9 cellular contexts compared by ENCODE assay signal in the genomic region with DNA sequence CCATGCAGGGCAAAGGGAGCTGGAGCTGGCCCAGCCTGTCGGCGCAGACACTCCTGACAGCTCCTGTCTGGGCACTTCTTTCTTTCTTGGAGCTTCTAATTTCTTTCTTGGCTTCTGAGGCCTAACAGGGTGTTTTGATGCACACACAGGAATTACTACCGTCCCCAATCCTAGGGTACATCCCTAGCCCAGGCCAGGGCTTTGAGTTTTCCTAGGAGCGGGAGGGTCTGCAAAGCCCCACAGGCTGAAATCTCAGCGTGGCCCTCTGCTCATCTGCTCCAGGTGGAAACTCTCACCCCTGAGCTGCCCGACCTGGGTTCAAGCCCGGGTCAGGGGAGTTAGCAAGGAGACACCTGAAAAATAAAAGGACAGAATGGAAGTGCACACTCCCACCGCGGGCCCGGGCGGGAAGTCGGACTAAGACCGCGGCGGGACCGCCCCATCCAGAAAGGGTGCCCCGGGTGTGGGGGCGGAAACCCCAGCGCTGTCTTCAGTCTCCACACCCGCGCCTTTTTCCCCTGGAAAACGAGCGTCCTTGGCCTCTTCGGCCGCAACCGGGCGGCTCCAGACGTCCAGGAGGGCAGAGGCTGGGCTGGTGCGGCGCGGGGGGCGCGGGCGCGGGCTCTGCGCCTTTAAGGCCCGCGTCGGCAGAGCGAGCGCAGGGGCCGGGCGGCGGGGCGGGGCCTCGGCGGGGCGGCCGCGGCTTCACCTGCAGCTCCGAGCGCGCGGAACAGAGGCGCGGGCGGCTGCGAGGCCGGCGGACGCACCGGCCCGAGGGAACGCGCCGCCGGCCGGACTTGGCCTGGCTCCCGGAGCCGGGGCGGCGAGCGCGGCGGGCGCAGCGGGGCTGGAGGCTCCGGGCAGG. TPM values are rescaled to one million over a fixed set of nuclear protein-coding genes. Genes with fewer than 3 reads are reported as not detected.
A peak's percentile ranks its signal among the peaks of the same experiment; 100 is the strongest.
DNase-seq lines count a peak whose midpoint lies in the region; FAIRE-seq and TF ChIP-seq lines count a peak whose summit lies in the region.
"Had no signal": no experiment of that assay in that cellular context is flagged by ENCODE, and none has a peak within 500 bp of the region (broad histone marks: within the 10 kb centered on the region; RNA-seq: fewer than 3 reads in every experiment).

A gene (plus strand): TSS at position 733 of the 865 bp plus-strand sequence.

- H4K20me1 ChIP-seq in keratinocyte (ENCODE audit: control insufficient read depth, extremely low read depth, insufficient read depth, low read length) = no peaks in the 10 kb centered on the region

- H2AFZ ChIP-seq in keratinocyte (ENCODE audit: control insufficient read depth, low read length) = peak within 1 kb of the TSS; percentile 68

- peaks cover 16% of the 10 kb centered on the region for H3K79me2 ChIP-seq in keratinocyte (ENCODE audit: control insufficient read depth, insufficient read depth, low read length)

- H3K9me3 Mint-ChIP-seq in brain = peaks cover 0 to 5% (median 0%) of the 10 kb centered on the region in 5 experiments

- no peak within 1 kb of the TSS for H3K27ac ChIP-seq in cardiac muscle cell
- H3K27ac ChIP-seq in keratinocyte (ENCODE audit: control insufficient read depth, insufficient read depth, low read length) = peak within 1 kb of the TSS; percentile 43
- H3K27ac ChIP-seq in transverse colon = no peak within 1 kb of the TSS

- H3K27me3 Mint-ChIP-seq in brain = peaks cover 7% of the 10 kb centered on the region

- WGBS in transverse colon (ENCODE audit: low coverage in 1 of 2), 2 donors = 12% methylated on average over 26 of the region's 78 CpGs; no CpG with 5 or more reads in 1 of the 2 donors

- DNase-seq in cardiac muscle cell (ENCODE audit: low read depth in 1 of 2, low spot score in 1 of 2) = peak; percentile 13 to 63
- DNase-seq in cardiac septum (ENCODE audit: low spot score) = no peak
- no peak for DNase-seq in keratinocyte (ENCODE audit: low read depth, low spot score)
- DNase-seq in transverse colon = no peak
- no peak for DNase-seq in NCI-H345 (lab: John Stamatoyannopoulos, UW)
- DNase-seq in midbrain (lab: John Stamatoyannopoulos, UW) = no peak
- DNase-seq in NCI-H2171 treated with DMSO at 0.1 percent for 48 hours (lab: John Stamatoyannopoulos, UW) = no peak

- TF ChIP-seq POLR2A in transverse colon (IDR thresholded peaks at IDR 0.05) = no peak

- H3K36me3 Mint-ChIP-seq in brain = peaks cover 5% of the 10 kb centered on the region

- dilution Hi-C loops in keratinocyte (cut with MboI; ENCODE audit: extremely low pct_ligation_motif_present, low sequenced_read_pairs) = no loop called here

- peak within 1 kb of the TSS; percentile 72 for H3K9ac ChIP-seq in keratinocyte (ENCODE audit: control insufficient read depth, extremely low read depth, insufficient read depth, low read length)

- H3K27me3 ChIP-seq in cardiac muscle cell (peaks cover 83% of the 10 kb centered on the region), keratinocyte (ENCODE audit: control insufficient read depth, extremely low read depth, insufficient read depth, low read length) (peaks cover 43% of the 10 kb centered on the region), transverse colon (peaks cover 91% of the 10 kb centered on the region)

- no peaks in the 10 kb centered on the region for H3K36me3 ChIP-seq in cardiac muscle cell
- peaks cover 2 to 14% of the 10 kb centered on the region in 2 experiments for H3K36me3 ChIP-seq in keratinocyte (ENCODE audit: control insufficient read depth in 2 of 2, extremely low read depth in 1 of 2, insufficient read depth in 2 of 2, low read length in 2 of 2)
- H3K36me3 ChIP-seq in transverse colon = no peaks in the 10 kb centered on the region

- FAIRE-seq in keratinocyte (lab: Jason Lieb, UNC) = no peak

- no peaks in the 10 kb centered on the region for H3K9me3 ChIP-seq in cardiac muscle cell (ENCODE audit: low read depth)
- no peaks in the 10 kb centered on the region for H3K9me3 ChIP-seq in keratinocyte (ENCODE audit: control insufficient read depth, low read depth, low read length)
- no peaks in the 10 kb centered on the region for H3K9me3 ChIP-seq in transverse colon

- H3K4me1 ChIP-seq in cardiac muscle cell (ENCODE audit: low read depth) = peaks cover 3% of the 10 kb centered on the region
- H3K4me1 ChIP-seq in keratinocyte (ENCODE audit: control insufficient read depth, extremely low read depth, insufficient read depth, low read length) = peaks cover 30% of the 10 kb centered on the region
- peaks cover 0 to 17% (median 12%) of the 10 kb centered on the region in 4 donors for H3K4me1 ChIP-seq in transverse colon

- intact Hi-C loops in cardiac septum (cut with DNase I) = no loop called here
- intact Hi-C loops in transverse colon (cut with DNase I; ENCODE audit: low total_unique reads) = no loop called here

- peaks cover 57% of the 10 kb centered on the region for H3K4me1 Mint-ChIP-seq in brain

- peak within 1 kb of the TSS in 2 of 5 experiments; percentile 60 to 77 for H3K27ac Mint-ChIP-seq in brain

- in situ Hi-C loops in transverse colon (cut with MboI; ENCODE audit: low pct_ligation_motif_present in 1 of 4, low pct_unique_long_range_greater_than_20kb in 1 of 4, low sequenced_read_pairs in 3 of 4) = no loop called here

- no peak for TF ChIP-seq EP300 in transverse colon (IDR thresholded peaks at IDR 0.05; ENCODE audit: low read depth)

- H3K4me3 Mint-ChIP-seq in brain = peak within 1 kb of the TSS; percentile 82 to 85 (median 84)

- H3K9me1 ChIP-seq in keratinocyte (ENCODE audit: control insufficient read depth, extremely low read depth, insufficient read depth, low read length) = no peaks in the 10 kb centered on the region

- TF ChIP-seq CTCF in cardiac muscle cell (IDR thresholded peaks at IDR 0.05; ENCODE audit: low read depth, low read length) = no peak
- TF ChIP-seq CTCF in brain (conservative IDR thresholded peaks at IDR 0.05) = no peak
- no peak for TF ChIP-seq CTCF in keratinocyte (optimal IDR thresholded peaks at IDR 0.05 in 1 of 3, IDR thresholded peaks at IDR 0.05 in 1 of 3, conservative IDR thresholded peaks at IDR 0.05 in 1 of 3; ENCODE audit: extremely low read depth in 1 of 3, insufficient read depth in 2 of 3, low read length in 3 of 3)
- no peak for TF ChIP-seq CTCF in transverse colon (IDR thresholded peaks at IDR 0.05)

- H3K4me3 ChIP-seq in cardiac muscle cell = peak within 1 kb of the TSS; percentile 36
- H3K4me3 ChIP-seq in keratinocyte (ENCODE audit: control insufficient read depth in 2 of 3, extremely low read depth in 1 of 3, insufficient read depth in 2 of 3, low read depth in 1 of 3, low read length in 3 of 3) = peak within 1 kb of the TSS; percentile 56 to 86 (median 71)
- H3K4me3 ChIP-seq in transverse colon = peak within 1 kb of the TSS in 3 of 4 donors; percentile 1 to 44 (median 15)

- peak within 1 kb of the TSS; percentile 80 for H3K4me2 ChIP-seq in keratinocyte (ENCODE audit: control insufficient read depth, extremely low read depth, insufficient read depth, low read depth, low read length)

RNA-seq across cellular contexts. Expression of the gene that starts here (rescaled TPM):
- total RNA-seq in cardiac muscle cell = 0.42 and 0.80 TPM in 2 replicates
- 0.43 and 2.4 TPM in 2 replicates for polyA plus RNA-seq in cardiac muscle cell
- not detected for total RNA-seq in cardiac septum
- polyA plus RNA-seq in brain (ENCODE audit: insufficient read depth, low read depth, low replicate concordance) = 5.2 TPM
- polyA plus RNA-seq in keratinocyte = 1.1 to 7.9 TPM (median 2.2 TPM) in 3 replicates
- 3.1 TPM for polyA plus RNA-seq in keratinocyte (2011; ENCODE audit: low read depth)
- polyA plus RNA-seq in keratinocyte (2011; cell fraction: cytosol; rRNA removed) = 1.4 and 2.8 TPM in 2 replicates
- polyA plus RNA-seq in keratinocyte (2011; cell fraction: nucleus; rRNA removed) = 6.6 and 8.1 TPM in 2 replicates
- 6.3 and 12.5 TPM in 2 replicates for polyA plus RNA-seq in keratinocyte (2012; ENCODE audit: low replicate concordance)
- polyA minus RNA-seq in keratinocyte = 4.2 to 41.0 TPM (median 7.3 TPM) in 3 replicates
- polyA minus RNA-seq in keratinocyte (2011; cell fraction: cytosol; rRNA and poly(A)+ RNA removed) = 7.7 TPM
- polyA minus RNA-seq in keratinocyte (2011; cell fraction: nucleus; rRNA and poly(A)+ RNA removed) = 13.7 and 16.7 TPM in 2 replicates
- total RNA-seq in transverse colon = not detected
- total RNA-seq: activated CD8-positive, alpha-beta memory T cell treated with anti-CD3 and anti-CD28 coated beads for 36 hours had no signal

Comparison
In these comparisons a context has a peak if more than half of its experiments do, and no peak if none do; other contexts are left out.
1. DNase-seq: peak in cardiac muscle cell (2 of 2); none in cardiac septum (single experiment), keratinocyte (single experiment), transverse colon (single experiment), NCI-H345 (single experiment), midbrain (single experiment) and NCI-H2171 treated with DMSO at 0.1 percent for 48 hours (single experiment).
2. H3K4me3 ChIP-seq: peak in every context shown above with its lines; median percentile 71 in keratinocyte; 36 in cardiac muscle cell; 15 in transverse colon.